In the genomic region with DNA sequence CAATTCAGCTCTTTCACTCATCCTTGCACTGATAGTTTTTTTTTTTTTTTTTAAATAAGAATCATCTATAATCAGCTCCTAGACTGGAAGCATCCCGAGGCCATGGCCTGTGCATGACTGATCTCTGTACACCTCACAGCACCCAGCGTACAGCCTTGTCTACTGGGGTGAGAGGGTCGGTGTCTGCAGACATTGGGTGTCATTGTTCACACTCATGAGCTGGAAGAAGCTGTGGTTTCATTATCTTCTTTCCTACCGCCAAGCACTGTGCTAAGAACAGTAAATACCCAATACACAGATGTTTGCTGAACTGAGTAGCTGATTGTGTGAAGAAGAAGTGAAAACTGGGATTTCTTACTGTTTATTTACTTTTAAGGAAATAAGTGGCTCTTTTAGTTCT, we compare ENCODE assay signal across 11 cellular contexts.
A peak's percentile ranks its signal among the peaks of the same experiment; 100 is the strongest.
DNase-seq lines count a peak whose midpoint lies in the region; ATAC-seq lines count a peak whose summit lies in the region.
"Had no signal": no experiment of that assay in that cellular context is flagged by ENCODE, and none has a peak within 500 bp of the region (broad histone marks: within the 10 kb centered on the region; RNA-seq: fewer than 3 reads in every experiment).

No MANE protein-coding gene starts in this region.

- H3K9me3 ChIP-seq in T-helper 17 cell (ENCODE audit: control insufficient read depth, low read length, poor library complexity, severe bottlenecking) = no peaks in the 10 kb centered on the region
- H3K9me3 ChIP-seq in aorta (ENCODE audit: control insufficient read depth, low read length) = no peaks in the 10 kb centered on the region
- H3K9me3 ChIP-seq: tibial artery had no signal

- H3K27ac Mint-ChIP-seq in activated naive CD8-positive, alpha-beta T cell treated with anti-CD3 and anti-CD28 coated beads, Interleukin-2, amount 50 U/mL, for 24 hours = no peak overlapping the region
- H3K27ac Mint-ChIP-seq in activated naive CD8-positive, alpha-beta T cell treated with anti-CD3 and anti-CD28 coated beads for 36 hours = no peak overlapping the region
- peak overlapping the region; percentile 93 for H3K27ac Mint-ChIP-seq in T-helper 17 cell

- H3K27ac ChIP-seq in substantia nigra (ENCODE audit: low read depth, low read length, poor library complexity, severe bottlenecking) (peak overlapping the region; percentile 77), aorta (ENCODE audit: low read depth in 1 of 2, low read length in 2 of 2) (peak overlapping the region in 1 of 2 donors; percentile 37)

- peak; percentile 62 for ATAC-seq in activated naive CD8-positive, alpha-beta T cell treated with anti-CD3 and anti-CD28 coated beads, Interleukin-2, amount 50 U/mL, for 24 hours
- ATAC-seq in T-helper 17 cell (peak; percentile 21), HG03521 (IDR thresholded peaks at IDR 0.05; ENCODE audit: unreplicated experiment) (no peak), GM19397 (IDR thresholded peaks at IDR 0.05; ENCODE audit: unreplicated experiment) (no peak), aorta (ENCODE audit: low FRiP score) (no peak)

- H3K27me3 Mint-ChIP-seq in activated naive CD8-positive, alpha-beta T cell treated with anti-CD3 and anti-CD28 coated beads, Interleukin-2, amount 50 U/mL, for 24 hours = no peaks in the 10 kb centered on the region
- no peaks in the 10 kb centered on the region for H3K27me3 Mint-ChIP-seq in activated naive CD8-positive, alpha-beta T cell treated with anti-CD3 and anti-CD28 coated beads for 36 hours
- no peaks in the 10 kb centered on the region for H3K27me3 Mint-ChIP-seq in T-helper 17 cell

- H3K4me1 Mint-ChIP-seq in activated naive CD8-positive, alpha-beta T cell treated with anti-CD3 and anti-CD28 coated beads, Interleukin-2, amount 50 U/mL, for 24 hours = peaks cover 61% of the 10 kb centered on the region
- peaks cover 58% of the 10 kb centered on the region for H3K4me1 Mint-ChIP-seq in activated naive CD8-positive, alpha-beta T cell treated with anti-CD3 and anti-CD28 coated beads for 36 hours
- H3K4me1 Mint-ChIP-seq in T-helper 17 cell = peaks cover 35% of the 10 kb centered on the region

- H3K36me3 ChIP-seq in aorta (ENCODE audit: control insufficient read depth in 1 of 2, insufficient read depth in 2 of 2, low read length in 1 of 2) = no peaks in the 10 kb centered on the region

- H3K27me3 ChIP-seq in aorta (ENCODE audit: control insufficient read depth in 1 of 2, insufficient read depth in 2 of 2, low read length in 1 of 2) = no peaks in the 10 kb centered on the region
- H3K27me3 ChIP-seq: tibial artery had no signal

- H3K4me3 ChIP-seq in aorta (ENCODE audit: low read length in 2 of 2) = no peak overlapping the region
- H3K4me3 ChIP-seq: tibial artery had no signal

- no peak for DNase-seq in activated naive CD8-positive, alpha-beta T cell treated with anti-CD3 and anti-CD28 coated beads, Interleukin-2, amount 50 U/mL, for 24 hours
- DNase-seq in activated naive CD8-positive, alpha-beta T cell treated with anti-CD3 and anti-CD28 coated beads for 36 hours = no peak
- no peak for DNase-seq in T-helper 17 cell
- peak; percentile 62 for DNase-seq in globus pallidus (ENCODE audit: low spot score)
- DNase-seq in substantia nigra (lab: John Stamatoyannopoulos, UW) = no peak
- DNase-seq in aorta = no peak
- DNase-seq: NCI-H2029 treated with DMSO at 0.1 percent for 48 hours; stimulated activated CD4-positive, alpha-beta T cell treated with anti-CD3 and anti-CD28 coated beads, Interleukin-2, amount 100 ng/mL, for 48 hours; tibial artery had no signal

- intact Hi-C loops in aorta (cut with DNase I) = loop anchor here (2.0 to 5.0 kb wide), 4 partner anchors 35 to 355 kb away; partner anchors contain the start of gene HIPK2 (in 1 of the 2)

- H3K4me3 Mint-ChIP-seq in activated naive CD8-positive, alpha-beta T cell treated with anti-CD3 and anti-CD28 coated beads, Interleukin-2, amount 50 U/mL, for 24 hours = no peak overlapping the region
- no peak overlapping the region for H3K4me3 Mint-ChIP-seq in activated naive CD8-positive, alpha-beta T cell treated with anti-CD3 and anti-CD28 coated beads for 36 hours
- H3K4me3 Mint-ChIP-seq in T-helper 17 cell = no peak overlapping the region

- no peaks in the 10 kb centered on the region for H3K9me3 Mint-ChIP-seq in activated naive CD8-positive, alpha-beta T cell treated with anti-CD3 and anti-CD28 coated beads, Interleukin-2, amount 50 U/mL, for 24 hours
- H3K9me3 Mint-ChIP-seq in activated naive CD8-positive, alpha-beta T cell treated with anti-CD3 and anti-CD28 coated beads for 36 hours = no peaks in the 10 kb centered on the region

- H3K36me3 Mint-ChIP-seq in activated naive CD8-positive, alpha-beta T cell treated with anti-CD3 and anti-CD28 coated beads, Interleukin-2, amount 50 U/mL, for 24 hours (ENCODE audit: low read depth) = no peaks in the 10 kb centered on the region
- peaks cover 1% of the 10 kb centered on the region for H3K36me3 Mint-ChIP-seq in activated naive CD8-positive, alpha-beta T cell treated with anti-CD3 and anti-CD28 coated beads for 36 hours
- no peaks in the 10 kb centered on the region for H3K36me3 Mint-ChIP-seq in T-helper 17 cell (ENCODE audit: low read depth)

- WGBS in aorta, 2 donors = 86 to 89% methylated on average over 4 of the region's 4 CpGs

- peaks cover 0 to 1% of the 10 kb centered on the region in 2 donors for H3K4me1 ChIP-seq in aorta (ENCODE audit: control insufficient read depth in 1 of 2, insufficient read depth in 2 of 2, low read length in 2 of 2)

Comparison
In these comparisons a context has a peak if more than half of its experiments do, and no peak if none do; other contexts are left out.
1. ATAC-seq: peak in activated naive CD8-positive, alpha-beta T cell treated with anti-CD3 and anti-CD28 coated beads, Interleukin-2, amount 50 U/mL, for 24 hours (single experiment) and T-helper 17 cell (single experiment); none in HG03521 (single experiment), GM19397 (single experiment) and aorta (single experiment).